In genomic region chr1:1293258-1293617, GRCh38 we compare ENCODE assay signal across 2 cellular contexts.
TF ChIP-seq lines count a peak whose summit lies in the region.

No MANE protein-coding gene starts in this region.

TF ChIP-seq in HEK293, 187 proteins besides CTCF, POLR2A, EP300 and RAD21:
- TF ChIP-seq GLIS2 (tag by site-specific recombination; IDR thresholded peaks at IDR 0.05), result peak; percentile 28; the same call in 1 of the 2 replicates
- TF ChIP-seq, protein P1, sequence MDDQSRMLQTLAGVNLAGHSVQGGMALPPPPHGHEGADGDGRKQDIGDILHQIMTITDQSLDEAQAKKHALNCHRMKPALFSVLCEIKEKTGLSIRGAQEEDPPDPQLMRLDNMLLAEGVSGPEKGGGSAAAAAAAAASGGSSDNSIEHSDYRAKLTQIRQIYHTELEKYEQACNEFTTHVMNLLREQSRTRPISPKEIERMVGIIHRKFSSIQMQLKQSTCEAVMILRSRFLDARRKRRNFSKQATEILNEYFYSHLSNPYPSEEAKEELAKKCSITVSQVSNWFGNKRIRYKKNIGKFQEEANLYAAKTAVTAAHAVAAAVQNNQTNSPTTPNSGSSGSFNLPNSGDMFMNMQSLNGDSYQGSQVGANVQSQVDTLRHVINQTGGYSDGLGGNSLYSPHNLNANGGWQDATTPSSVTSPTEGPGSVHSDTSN (CRISPR knock-in tag; IDR thresholded peaks at IDR 0.05), result no peak

TF ChIP-seq in K562, 482 proteins besides CTCF, POLR2A, EP300 and RAD21:
- TF ChIP-seq, protein P2, sequence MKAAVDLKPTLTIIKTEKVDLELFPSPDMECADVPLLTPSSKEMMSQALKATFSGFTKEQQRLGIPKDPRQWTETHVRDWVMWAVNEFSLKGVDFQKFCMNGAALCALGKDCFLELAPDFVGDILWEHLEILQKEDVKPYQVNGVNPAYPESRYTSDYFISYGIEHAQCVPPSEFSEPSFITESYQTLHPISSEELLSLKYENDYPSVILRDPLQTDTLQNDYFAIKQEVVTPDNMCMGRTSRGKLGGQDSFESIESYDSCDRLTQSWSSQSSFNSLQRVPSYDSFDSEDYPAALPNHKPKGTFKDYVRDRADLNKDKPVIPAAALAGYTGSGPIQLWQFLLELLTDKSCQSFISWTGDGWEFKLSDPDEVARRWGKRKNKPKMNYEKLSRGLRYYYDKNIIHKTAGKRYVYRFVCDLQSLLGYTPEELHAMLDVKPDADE (conservative IDR thresholded peaks at IDR 0.05; ENCODE audit: control insufficient read depth, low read depth, low read length), result peak; percentile 19; the same call in 1 of the 2 replicates
- TF ChIP-seq POLR2G (IDR thresholded peaks at IDR 0.05; ENCODE audit: low read depth, low read length) (peak; percentile 71), SP2 (IDR thresholded peaks at IDR 0.05; ENCODE audit: extremely low read depth, low read depth, low read length, poor library complexity, severe bottlenecking) (peak; percentile 7), DEAF1 (CRISPR knock-in tag; IDR thresholded peaks at IDR 0.05) (no peak), SIN3A (IDR thresholded peaks at IDR 0.05; ENCODE audit: borderline replicate concordance in 2 of 2, control insufficient read depth in 1 of 2, low read depth in 2 of 2, low read length in 2 of 2) (0 out of 4 replicates have a peak, but pooled peaks of 1 of the 2 experiments have one; percentile 3), THAP12 (CRISPR knock-in tag; IDR thresholded peaks at IDR 0.05) (peak; percentile 49; the same call in 1 of the 2 replicates), FOXA3 (CRISPR knock-in tag; conservative IDR thresholded peaks at IDR 0.05 in 1 of 2, IDR thresholded peaks at IDR 0.05 in 1 of 2) (0 out of 4 replicates have a peak, but pooled peaks of 1 of the 2 experiments have one; percentile 27), NFYB (IDR thresholded peaks at IDR 0.05; ENCODE audit: extremely low read depth, insufficient read length) (no peak)
